In the genomic region with DNA sequence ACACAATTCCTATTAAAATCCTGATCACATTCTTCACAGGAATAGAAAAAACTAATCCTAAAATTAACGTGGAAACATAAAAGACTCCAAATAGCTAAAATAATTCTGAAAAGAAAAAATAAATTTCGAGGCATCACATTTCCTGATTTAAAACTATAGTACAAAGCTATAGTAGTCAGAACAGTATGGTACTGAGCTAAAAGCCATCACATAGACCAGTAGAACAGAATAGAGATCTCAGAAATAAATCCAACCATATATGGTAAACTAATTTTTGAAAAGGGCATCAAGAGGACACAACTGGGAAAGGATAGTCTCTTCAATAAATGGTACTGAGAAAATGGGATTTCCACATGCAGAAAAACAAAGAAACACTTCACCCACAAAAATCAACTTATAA, we compare ENCODE assay signal across 2 cellular contexts.
TF ChIP-seq lines count a peak whose summit lies in the region.

No MANE protein-coding gene starts in this region.

TF ChIP-seq in HEK293, 187 proteins besides CTCF, POLR2A, EP300 and RAD21 (continued from another document):
- no peak for TF ChIP-seq ZNF776 (tag by site-specific recombination; IDR thresholded peaks at IDR 0.05; ENCODE audit: borderline replicate concordance)
- TF ChIP-seq, protein P1, sequence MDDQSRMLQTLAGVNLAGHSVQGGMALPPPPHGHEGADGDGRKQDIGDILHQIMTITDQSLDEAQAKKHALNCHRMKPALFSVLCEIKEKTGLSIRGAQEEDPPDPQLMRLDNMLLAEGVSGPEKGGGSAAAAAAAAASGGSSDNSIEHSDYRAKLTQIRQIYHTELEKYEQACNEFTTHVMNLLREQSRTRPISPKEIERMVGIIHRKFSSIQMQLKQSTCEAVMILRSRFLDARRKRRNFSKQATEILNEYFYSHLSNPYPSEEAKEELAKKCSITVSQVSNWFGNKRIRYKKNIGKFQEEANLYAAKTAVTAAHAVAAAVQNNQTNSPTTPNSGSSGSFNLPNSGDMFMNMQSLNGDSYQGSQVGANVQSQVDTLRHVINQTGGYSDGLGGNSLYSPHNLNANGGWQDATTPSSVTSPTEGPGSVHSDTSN (CRISPR knock-in tag; IDR thresholded peaks at IDR 0.05) = no peak
- peak; percentile 82 for TF ChIP-seq SETDB1 (IDR thresholded peaks at IDR 0.05; ENCODE audit: insufficient read length, low read length)
- no peak for TF ChIP-seq ZNF561 (tag by site-specific recombination; IDR thresholded peaks at IDR 0.05; ENCODE audit: borderline replicate concordance)
- TF ChIP-seq ZNF843 (tag by site-specific recombination; IDR thresholded peaks at IDR 0.05) = no peak
- TF ChIP-seq ZNF341 (tag by site-specific recombination; IDR thresholded peaks at IDR 0.05; ENCODE audit: low read depth) = no peak
- TF ChIP-seq, protein P2, sequence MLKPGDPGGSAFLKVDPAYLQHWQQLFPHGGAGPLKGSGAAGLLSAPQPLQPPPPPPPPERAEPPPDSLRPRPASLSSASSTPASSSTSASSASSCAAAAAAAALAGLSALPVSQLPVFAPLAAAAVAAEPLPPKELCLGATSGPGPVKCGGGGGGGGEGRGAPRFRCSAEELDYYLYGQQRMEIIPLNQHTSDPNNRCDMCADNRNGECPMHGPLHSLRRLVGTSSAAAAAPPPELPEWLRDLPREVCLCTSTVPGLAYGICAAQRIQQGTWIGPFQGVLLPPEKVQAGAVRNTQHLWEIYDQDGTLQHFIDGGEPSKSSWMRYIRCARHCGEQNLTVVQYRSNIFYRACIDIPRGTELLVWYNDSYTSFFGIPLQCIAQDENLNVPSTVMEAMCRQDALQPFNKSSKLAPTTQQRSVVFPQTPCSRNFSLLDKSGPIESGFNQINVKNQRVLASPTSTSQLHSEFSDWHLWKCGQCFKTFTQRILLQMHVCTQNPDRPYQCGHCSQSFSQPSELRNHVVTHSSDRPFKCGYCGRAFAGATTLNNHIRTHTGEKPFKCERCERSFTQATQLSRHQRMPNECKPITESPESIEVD (tag by site-specific recombination; IDR thresholded peaks at IDR 0.05) = no peak
- TF ChIP-seq ZNF555 (tag by site-specific recombination; conservative IDR thresholded peaks at IDR 0.05) = no peak
- TF ChIP-seq MZF1 (tag by site-specific recombination; IDR thresholded peaks at IDR 0.05; ENCODE audit: borderline replicate concordance) = no peak
- no peak for TF ChIP-seq ZNF423 (tag by site-specific recombination; IDR thresholded peaks at IDR 0.05)
- TF ChIP-seq ZNF146 (tag by site-specific recombination; IDR thresholded peaks at IDR 0.05) = no peak
- no peak for TF ChIP-seq ZNF596 (tag by site-specific recombination; IDR thresholded peaks at IDR 0.05)
- TF ChIP-seq, protein P3, sequence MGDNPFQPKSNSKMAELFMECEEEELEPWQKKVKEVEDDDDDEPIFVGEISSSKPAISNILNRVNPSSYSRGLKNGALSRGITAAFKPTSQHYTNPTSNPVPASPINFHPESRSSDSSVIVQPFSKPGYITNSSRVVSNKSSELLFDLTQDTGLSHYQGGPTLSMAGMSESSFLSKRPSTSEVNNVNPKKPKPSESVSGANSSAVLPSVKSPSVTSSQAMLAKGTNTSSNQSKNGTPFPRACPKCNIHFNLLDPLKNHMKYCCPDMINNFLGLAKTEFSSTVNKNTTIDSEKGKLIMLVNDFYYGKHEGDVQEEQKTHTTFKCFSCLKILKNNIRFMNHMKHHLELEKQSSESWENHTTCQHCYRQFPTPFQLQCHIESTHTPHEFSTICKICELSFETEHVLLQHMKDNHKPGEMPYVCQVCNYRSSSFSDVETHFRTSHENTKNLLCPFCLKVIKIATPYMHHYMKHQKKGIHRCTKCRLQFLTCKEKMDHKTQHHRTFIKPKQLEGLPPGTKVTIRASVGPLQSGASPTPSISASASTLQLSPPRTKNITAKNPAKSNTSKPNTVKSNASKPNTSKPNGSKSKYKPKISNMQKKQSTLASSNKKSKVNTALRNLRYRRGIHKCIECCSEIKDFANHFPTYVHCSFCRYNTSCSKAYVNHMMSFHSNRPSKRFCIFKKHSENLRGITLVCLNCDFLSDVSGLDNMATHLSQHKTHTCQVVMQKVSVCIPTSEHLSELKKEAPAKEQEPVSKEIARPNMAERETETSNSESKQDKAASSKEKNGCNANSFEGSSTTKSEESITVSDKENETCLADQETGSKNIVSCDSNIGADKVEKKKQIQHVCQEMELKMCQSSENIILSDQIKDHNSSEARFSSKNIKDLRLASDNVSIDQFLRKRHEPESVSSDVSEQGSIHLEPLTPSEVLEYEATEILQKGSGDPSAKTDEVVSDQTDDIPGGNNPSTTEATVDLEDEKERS (tag by site-specific recombination; IDR thresholded peaks at IDR 0.05) = peak; percentile 95
- no peak for TF ChIP-seq BCL11B (tag by site-specific recombination; IDR thresholded peaks at IDR 0.05; ENCODE audit: low read depth)
- TF ChIP-seq ZFP37 (tag by site-specific recombination; IDR thresholded peaks at IDR 0.05) = no peak
- TF ChIP-seq ZNF558 (tag by site-specific recombination; IDR thresholded peaks at IDR 0.05) = no peak
- TF ChIP-seq, protein P4, sequence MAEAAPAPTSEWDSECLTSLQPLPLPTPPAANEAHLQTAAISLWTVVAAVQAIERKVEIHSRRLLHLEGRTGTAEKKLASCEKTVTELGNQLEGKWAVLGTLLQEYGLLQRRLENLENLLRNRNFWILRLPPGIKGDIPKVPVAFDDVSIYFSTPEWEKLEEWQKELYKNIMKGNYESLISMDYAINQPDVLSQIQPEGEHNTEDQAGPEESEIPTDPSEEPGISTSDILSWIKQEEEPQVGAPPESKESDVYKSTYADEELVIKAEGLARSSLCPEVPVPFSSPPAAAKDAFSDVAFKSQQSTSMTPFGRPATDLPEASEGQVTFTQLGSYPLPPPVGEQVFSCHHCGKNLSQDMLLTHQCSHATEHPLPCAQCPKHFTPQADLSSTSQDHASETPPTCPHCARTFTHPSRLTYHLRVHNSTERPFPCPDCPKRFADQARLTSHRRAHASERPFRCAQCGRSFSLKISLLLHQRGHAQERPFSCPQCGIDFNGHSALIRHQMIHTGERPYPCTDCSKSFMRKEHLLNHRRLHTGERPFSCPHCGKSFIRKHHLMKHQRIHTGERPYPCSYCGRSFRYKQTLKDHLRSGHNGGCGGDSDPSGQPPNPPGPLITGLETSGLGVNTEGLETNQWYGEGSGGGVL (tag by site-specific recombination; IDR thresholded peaks at IDR 0.05) = no peak

TF ChIP-seq in K562, 482 proteins besides CTCF, POLR2A, EP300 and RAD21:
- TF ChIP-seq, protein P5, sequence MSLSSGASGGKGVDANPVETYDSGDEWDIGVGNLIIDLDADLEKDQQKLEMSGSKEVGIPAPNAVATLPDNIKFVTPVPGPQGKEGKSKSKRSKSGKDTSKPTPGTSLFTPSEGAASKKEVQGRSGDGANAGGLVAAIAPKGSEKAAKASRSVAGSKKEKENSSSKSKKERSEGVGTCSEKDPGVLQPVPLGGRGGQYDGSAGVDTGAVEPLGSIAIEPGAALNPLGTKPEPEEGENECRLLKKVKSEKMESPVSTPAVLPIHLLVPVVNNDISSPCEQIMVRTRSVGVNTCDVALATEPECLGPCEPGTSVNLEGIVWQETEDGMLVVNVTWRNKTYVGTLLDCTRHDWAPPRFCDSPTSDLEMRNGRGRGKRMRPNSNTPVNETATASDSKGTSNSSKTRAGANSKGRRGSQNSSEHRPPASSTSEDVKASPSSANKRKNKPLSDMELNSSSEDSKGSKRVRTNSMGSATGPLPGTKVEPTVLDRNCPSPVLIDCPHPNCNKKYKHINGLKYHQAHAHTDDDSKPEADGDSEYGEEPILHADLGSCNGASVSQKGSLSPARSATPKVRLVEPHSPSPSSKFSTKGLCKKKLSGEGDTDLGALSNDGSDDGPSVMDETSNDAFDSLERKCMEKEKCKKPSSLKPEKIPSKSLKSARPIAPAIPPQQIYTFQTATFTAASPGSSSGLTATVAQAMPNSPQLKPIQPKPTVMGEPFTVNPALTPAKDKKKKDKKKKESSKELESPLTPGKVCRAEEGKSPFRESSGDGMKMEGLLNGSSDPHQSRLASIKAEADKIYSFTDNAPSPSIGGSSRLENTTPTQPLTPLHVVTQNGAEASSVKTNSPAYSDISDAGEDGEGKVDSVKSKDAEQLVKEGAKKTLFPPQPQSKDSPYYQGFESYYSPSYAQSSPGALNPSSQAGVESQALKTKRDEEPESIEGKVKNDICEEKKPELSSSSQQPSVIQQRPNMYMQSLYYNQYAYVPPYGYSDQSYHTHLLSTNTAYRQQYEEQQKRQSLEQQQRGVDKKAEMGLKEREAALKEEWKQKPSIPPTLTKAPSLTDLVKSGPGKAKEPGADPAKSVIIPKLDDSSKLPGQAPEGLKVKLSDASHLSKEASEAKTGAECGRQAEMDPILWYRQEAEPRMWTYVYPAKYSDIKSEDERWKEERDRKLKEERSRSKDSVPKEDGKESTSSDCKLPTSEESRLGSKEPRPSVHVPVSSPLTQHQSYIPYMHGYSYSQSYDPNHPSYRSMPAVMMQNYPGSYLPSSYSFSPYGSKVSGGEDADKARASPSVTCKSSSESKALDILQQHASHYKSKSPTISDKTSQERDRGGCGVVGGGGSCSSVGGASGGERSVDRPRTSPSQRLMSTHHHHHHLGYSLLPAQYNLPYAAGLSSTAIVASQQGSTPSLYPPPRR (CRISPR knock-in tag; IDR thresholded peaks at IDR 0.05; ENCODE audit: borderline replicate concordance) = no peak
- TF ChIP-seq, protein P6, sequence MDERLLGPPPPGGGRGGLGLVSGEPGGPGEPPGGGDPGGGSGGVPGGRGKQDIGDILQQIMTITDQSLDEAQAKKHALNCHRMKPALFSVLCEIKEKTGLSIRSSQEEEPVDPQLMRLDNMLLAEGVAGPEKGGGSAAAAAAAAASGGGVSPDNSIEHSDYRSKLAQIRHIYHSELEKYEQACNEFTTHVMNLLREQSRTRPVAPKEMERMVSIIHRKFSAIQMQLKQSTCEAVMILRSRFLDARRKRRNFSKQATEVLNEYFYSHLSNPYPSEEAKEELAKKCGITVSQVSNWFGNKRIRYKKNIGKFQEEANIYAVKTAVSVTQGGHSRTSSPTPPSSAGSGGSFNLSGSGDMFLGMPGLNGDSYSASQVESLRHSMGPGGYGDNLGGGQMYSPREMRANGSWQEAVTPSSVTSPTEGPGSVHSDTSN (CRISPR knock-in tag; IDR thresholded peaks at IDR 0.05; ENCODE audit: low read depth) = no peak
- TF ChIP-seq, protein P6 (tag; conservative IDR thresholded peaks at IDR 0.05; ENCODE audit: low read depth) = no peak
- TF ChIP-seq MEIS2 (IDR thresholded peaks at IDR 0.05; ENCODE audit: partially characterized antibody) (no peak), RBM25 (IDR thresholded peaks at IDR 0.05; ENCODE audit: low read depth, low read length, severe bottlenecking) (peak; percentile 58), PHTF2 (CRISPR knock-in tag; IDR thresholded peaks at IDR 0.05) (no peak), ETS2 (tag; IDR thresholded peaks at IDR 0.05; ENCODE audit: borderline replicate concordance, poor library complexity, severe bottlenecking) (no peak), ZNF695 (CRISPR knock-in tag; IDR thresholded peaks at IDR 0.05) (no peak)
- TF ChIP-seq, protein P7, sequence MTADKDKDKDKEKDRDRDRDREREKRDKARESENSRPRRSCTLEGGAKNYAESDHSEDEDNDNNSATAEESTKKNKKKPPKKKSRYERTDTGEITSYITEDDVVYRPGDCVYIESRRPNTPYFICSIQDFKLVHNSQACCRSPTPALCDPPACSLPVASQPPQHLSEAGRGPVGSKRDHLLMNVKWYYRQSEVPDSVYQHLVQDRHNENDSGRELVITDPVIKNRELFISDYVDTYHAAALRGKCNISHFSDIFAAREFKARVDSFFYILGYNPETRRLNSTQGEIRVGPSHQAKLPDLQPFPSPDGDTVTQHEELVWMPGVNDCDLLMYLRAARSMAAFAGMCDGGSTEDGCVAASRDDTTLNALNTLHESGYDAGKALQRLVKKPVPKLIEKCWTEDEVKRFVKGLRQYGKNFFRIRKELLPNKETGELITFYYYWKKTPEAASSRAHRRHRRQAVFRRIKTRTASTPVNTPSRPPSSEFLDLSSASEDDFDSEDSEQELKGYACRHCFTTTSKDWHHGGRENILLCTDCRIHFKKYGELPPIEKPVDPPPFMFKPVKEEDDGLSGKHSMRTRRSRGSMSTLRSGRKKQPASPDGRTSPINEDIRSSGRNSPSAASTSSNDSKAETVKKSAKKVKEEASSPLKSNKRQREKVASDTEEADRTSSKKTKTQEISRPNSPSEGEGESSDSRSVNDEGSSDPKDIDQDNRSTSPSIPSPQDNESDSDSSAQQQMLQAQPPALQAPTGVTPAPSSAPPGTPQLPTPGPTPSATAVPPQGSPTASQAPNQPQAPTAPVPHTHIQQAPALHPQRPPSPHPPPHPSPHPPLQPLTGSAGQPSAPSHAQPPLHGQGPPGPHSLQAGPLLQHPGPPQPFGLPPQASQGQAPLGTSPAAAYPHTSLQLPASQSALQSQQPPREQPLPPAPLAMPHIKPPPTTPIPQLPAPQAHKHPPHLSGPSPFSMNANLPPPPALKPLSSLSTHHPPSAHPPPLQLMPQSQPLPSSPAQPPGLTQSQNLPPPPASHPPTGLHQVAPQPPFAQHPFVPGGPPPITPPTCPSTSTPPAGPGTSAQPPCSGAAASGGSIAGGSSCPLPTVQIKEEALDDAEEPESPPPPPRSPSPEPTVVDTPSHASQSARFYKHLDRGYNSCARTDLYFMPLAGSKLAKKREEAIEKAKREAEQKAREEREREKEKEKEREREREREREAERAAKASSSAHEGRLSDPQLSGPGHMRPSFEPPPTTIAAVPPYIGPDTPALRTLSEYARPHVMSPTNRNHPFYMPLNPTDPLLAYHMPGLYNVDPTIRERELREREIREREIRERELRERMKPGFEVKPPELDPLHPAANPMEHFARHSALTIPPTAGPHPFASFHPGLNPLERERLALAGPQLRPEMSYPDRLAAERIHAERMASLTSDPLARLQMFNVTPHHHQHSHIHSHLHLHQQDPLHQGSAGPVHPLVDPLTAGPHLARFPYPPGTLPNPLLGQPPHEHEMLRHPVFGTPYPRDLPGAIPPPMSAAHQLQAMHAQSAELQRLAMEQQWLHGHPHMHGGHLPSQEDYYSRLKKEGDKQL (CRISPR knock-in tag; IDR thresholded peaks at IDR 0.05; ENCODE audit: borderline replicate concordance) = no peak
